In the genomic region with DNA sequence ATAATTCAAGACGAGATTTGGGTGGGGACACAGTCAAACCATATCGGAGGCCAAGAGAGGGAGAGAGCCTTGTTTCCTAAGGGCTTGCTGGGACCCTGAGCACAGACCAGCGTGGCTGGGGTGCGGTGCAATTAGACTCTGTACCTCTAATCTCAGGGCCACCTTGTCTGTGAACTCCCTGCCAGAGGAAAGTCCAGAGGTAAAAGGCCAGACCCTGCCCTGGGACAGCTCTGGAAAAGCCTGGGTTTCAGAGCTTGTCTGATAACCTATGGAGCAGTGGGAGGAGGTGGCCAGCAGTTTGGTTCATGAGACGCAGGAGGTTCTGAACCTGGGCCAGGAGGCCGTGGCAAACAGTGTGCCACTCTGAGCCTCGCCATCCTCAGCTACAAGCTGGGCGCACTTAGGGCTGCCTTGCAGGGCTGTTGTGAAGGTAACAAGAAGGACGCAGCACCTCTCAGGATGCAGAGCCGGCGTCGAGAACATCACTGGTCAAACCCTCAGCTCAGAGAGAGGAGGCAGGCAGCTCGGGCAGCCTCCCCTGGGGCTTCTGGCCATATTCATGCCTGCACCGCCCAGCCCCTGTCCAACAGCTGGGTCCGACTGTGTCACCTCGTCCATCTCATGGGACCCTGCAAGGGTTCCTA, we compare ENCODE assay signal across 1 cellular context.
TF ChIP-seq lines count a peak whose summit lies in the region.

No MANE protein-coding gene starts in this region.

TF ChIP-seq in liver, 16 proteins besides CTCF, POLR2A, EP300 and RAD21 (continued from another document):
- TF ChIP-seq, protein P1, sequence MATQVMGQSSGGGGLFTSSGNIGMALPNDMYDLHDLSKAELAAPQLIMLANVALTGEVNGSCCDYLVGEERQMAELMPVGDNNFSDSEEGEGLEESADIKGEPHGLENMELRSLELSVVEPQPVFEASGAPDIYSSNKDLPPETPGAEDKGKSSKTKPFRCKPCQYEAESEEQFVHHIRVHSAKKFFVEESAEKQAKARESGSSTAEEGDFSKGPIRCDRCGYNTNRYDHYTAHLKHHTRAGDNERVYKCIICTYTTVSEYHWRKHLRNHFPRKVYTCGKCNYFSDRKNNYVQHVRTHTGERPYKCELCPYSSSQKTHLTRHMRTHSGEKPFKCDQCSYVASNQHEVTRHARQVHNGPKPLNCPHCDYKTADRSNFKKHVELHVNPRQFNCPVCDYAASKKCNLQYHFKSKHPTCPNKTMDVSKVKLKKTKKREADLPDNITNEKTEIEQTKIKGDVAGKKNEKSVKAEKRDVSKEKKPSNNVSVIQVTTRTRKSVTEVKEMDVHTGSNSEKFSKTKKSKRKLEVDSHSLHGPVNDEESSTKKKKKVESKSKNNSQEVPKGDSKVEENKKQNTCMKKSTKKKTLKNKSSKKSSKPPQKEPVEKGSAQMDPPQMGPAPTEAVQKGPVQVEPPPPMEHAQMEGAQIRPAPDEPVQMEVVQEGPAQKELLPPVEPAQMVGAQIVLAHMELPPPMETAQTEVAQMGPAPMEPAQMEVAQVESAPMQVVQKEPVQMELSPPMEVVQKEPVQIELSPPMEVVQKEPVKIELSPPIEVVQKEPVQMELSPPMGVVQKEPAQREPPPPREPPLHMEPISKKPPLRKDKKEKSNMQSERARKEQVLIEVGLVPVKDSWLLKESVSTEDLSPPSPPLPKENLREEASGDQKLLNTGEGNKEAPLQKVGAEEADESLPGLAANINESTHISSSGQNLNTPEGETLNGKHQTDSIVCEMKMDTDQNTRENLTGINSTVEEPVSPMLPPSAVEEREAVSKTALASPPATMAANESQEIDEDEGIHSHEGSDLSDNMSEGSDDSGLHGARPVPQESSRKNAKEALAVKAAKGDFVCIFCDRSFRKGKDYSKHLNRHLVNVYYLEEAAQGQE (IDR thresholded peaks at IDR 0.05) = peak; percentile 48
- TF ChIP-seq TAF1 (conservative IDR thresholded peaks at IDR 0.05) = no peak
